ENCODE assay signal across 1 cellular context in genomic region chr4:90127223-90127705, GRCh38.
A peak's percentile ranks its signal among the peaks of the same experiment; 100 is the strongest.
TF ChIP-seq lines count a peak whose summit lies in the region.

Gene CCSER1 (plus strand): TSS chr4:90127394.

TF ChIP-seq in HEK293, 187 proteins besides CTCF, POLR2A, EP300 and RAD21 (continued from another document):
- TF ChIP-seq PRDM4 (tag by site-specific recombination; IDR thresholded peaks at IDR 0.05), result no peak
- peak; percentile 71; the same call in 1 of the 2 replicates for TF ChIP-seq ZNF2 (tag by site-specific recombination; IDR thresholded peaks at IDR 0.05)
- TF ChIP-seq ZNF121 (tag by site-specific recombination; IDR thresholded peaks at IDR 0.05), result no peak
- TF ChIP-seq WT1 (tag by site-specific recombination; IDR thresholded peaks at IDR 0.05), result peak; percentile 33; the same call in 1 of the 2 replicates
- no peak for TF ChIP-seq ZBTB10 (tag by site-specific recombination; IDR thresholded peaks at IDR 0.05)
- TF ChIP-seq PRDM2 (tag by site-specific recombination; IDR thresholded peaks at IDR 0.05; ENCODE audit: borderline replicate concordance), result no peak
- TF ChIP-seq REPIN1 (tag by site-specific recombination; IDR thresholded peaks at IDR 0.05; ENCODE audit: low read depth), result no peak
- TF ChIP-seq ZIC2 (tag by site-specific recombination; IDR thresholded peaks at IDR 0.05), result peak; percentile 67
- TF ChIP-seq PBX3 (CRISPR knock-in tag; IDR thresholded peaks at IDR 0.05), result no peak
- TF ChIP-seq SCRT2 (tag by site-specific recombination; IDR thresholded peaks at IDR 0.05), result no peak
- TF ChIP-seq BCL11B (tag by site-specific recombination; IDR thresholded peaks at IDR 0.05; ENCODE audit: low read depth), result no peak
- no peak for TF ChIP-seq HOXC10 (CRISPR knock-in tag; IDR thresholded peaks at IDR 0.05)
- TF ChIP-seq IKZF3 (tag by site-specific recombination; IDR thresholded peaks at IDR 0.05), result no peak
- TF ChIP-seq SP3 (tag by site-specific recombination; IDR thresholded peaks at IDR 0.05), result peak; percentile 81
- TF ChIP-seq ZNF473 (tag by site-specific recombination; IDR thresholded peaks at IDR 0.05), result no peak
- peak; percentile 77 for TF ChIP-seq PRDM10 (tag by site-specific recombination; IDR thresholded peaks at IDR 0.05)
- peak; percentile 67; the same call in 1 of the 2 replicates for TF ChIP-seq KLF16 (tag by site-specific recombination; IDR thresholded peaks at IDR 0.05)
- TF ChIP-seq ATF2 (tag by site-specific recombination; IDR thresholded peaks at IDR 0.05; ENCODE audit: low read depth), result no peak
- no peak for TF ChIP-seq ZSCAN4 (tag by site-specific recombination; IDR thresholded peaks at IDR 0.05)
- no peak for TF ChIP-seq ZNF211 (tag by site-specific recombination; IDR thresholded peaks at IDR 0.05; ENCODE audit: low read depth)
- no peak for TF ChIP-seq ZNF837 (tag by site-specific recombination; IDR thresholded peaks at IDR 0.05)
